In the genomic region with DNA sequence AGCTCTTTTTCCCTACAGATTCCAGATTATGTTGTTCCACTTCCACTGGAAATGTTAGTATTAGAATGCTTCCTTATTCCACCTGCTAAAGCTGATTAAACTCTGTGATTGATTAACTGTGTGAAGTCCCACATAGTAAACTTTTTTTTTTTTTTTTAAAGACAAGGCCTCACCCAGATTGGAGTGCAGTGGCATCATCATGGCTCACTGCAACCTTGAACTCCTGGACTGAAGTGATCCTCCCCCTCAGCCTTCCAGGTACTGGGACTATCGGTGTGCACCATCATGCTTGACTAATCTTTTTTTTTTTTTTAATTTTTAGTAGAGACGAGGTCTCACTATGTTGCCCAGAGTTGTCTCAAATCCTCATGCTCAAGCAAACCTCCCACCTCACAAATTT, we compare ENCODE assay signal across 28 cellular contexts.
"Had no signal": no experiment of that assay in that cellular context is flagged by ENCODE, and none has a peak within 500 bp of the region (broad histone marks: within the 10 kb centered on the region; RNA-seq: fewer than 3 reads in every experiment).

No MANE protein-coding gene starts in this region.

- ATAC-seq: stimulated activated memory B cell treated with anti-CD40 and anti-IgM and Interleukin-4, amounts not matched to agents 10 μg/mL and 1 μg/mL and 100 μg/mL, for 72 hours; stimulated activated naive B cell treated with anti-CD40 and anti-IgM and Interleukin-4, amounts not matched to agents 10 μg/mL and 1 μg/mL and 100 μg/mL, for 72 hours; stimulated activated naive CD8-positive, alpha-beta T cell treated with anti-CD3 and anti-CD28 coated beads, Interleukin-15, amount 100 ng/mL, for 72 hours; stimulated activated naive CD8-positive, alpha-beta T cell treated with anti-CD3 and anti-CD28 coated beads, Interleukin-15, Interleukin-2, amounts not matched to agents 100 U/mL and 50 U/mL, for 24 hours; upper lobe of right lung had no signal

- DNase-seq: stimulated activated CD4-positive, alpha-beta T cell treated with anti-CD3 and anti-CD28 coated beads, Interleukin-2, amount 100 ng/mL, for 48 hours; stimulated activated CD4-positive, alpha-beta T cell treated with anti-CD3 and anti-CD28 coated beads, Interleukin-4, amount 100 ng/mL, for 1 hour; stimulated activated CD4-positive, alpha-beta T cell treated with anti-CD3 and anti-CD28 coated beads, Interleukin-4, amount 100 ng/mL, for 24 hours; stimulated activated CD4-positive, alpha-beta T cell treated with anti-CD3 and anti-CD28 coated beads, Interleukin-4, amount 100 ng/mL, for 4 hours; stimulated activated CD8-positive, alpha-beta memory T cell treated with anti-CD3 and anti-CD28 coated beads, Interleukin-4, amount 100 ng/mL, for 48 hours; stimulated activated naive B cell treated with anti-CD40 and anti-IgM and Interleukin-4, amounts not matched to agents 10 μg/mL and 1 μg/mL and 100 μg/mL, for 72 hours; stimulated activated naive CD4-positive, alpha-beta T cell; stimulated activated naive CD8-positive, alpha-beta T cell treated with anti-CD3 and anti-CD28 coated beads, Interleukin-15, amount 100 ng/mL, for 72 hours; stimulated activated naive CD8-positive, alpha-beta T cell treated with anti-CD3 and anti-CD28 coated beads, Interleukin-15, Interleukin-2, amounts not matched to agents 100 U/mL and 50 U/mL, for 24 hours; stomach; substantia nigra; testis; thyroid gland; tibial artery; transverse colon; trophoblast cell; upper lobe of left lung; upper lobe of right lung; uterus had no signal

- H3K36me3 Mint-ChIP-seq: stimulated activated effector memory CD8-positive, alpha-beta T cell treated with anti-CD3 and anti-CD28 coated beads, Interleukin-12 subunit alpha, Interleukin-12 subunit beta, amount 100 ng/mL, for 72 hours; stimulated activated memory B cell treated with anti-CD40 and anti-IgM and Interleukin-4, amounts not matched to agents 10 μg/mL and 1 μg/mL and 100 μg/mL, for 72 hours; stimulated activated naive B cell treated with anti-CD40 and anti-IgM and Interleukin-4, amounts not matched to agents 10 μg/mL and 1 μg/mL and 100 μg/mL, for 72 hours; type B pancreatic cell had no signal

- H3K36me3 ChIP-seq: stomach, suprapubic skin, thoracic aorta, thyroid gland, tibial artery, tibial nerve, transverse colon, upper lobe of left lung, upper lobe of right lung, uterus, vagina had no signal

- H3K4me3 Mint-ChIP-seq: stimulated activated effector memory CD8-positive, alpha-beta T cell treated with anti-CD3 and anti-CD28 coated beads, Interleukin-12 subunit alpha, Interleukin-12 subunit beta, amount 100 ng/mL, for 72 hours; stimulated activated memory B cell treated with anti-CD40 and anti-IgM and Interleukin-4, amounts not matched to agents 10 μg/mL and 1 μg/mL and 100 μg/mL, for 72 hours; stimulated activated naive B cell treated with anti-CD40 and anti-IgM and Interleukin-4, amounts not matched to agents 10 μg/mL and 1 μg/mL and 100 μg/mL, for 72 hours; stimulated activated naive CD8-positive, alpha-beta T cell treated with anti-CD3 and anti-CD28 coated beads, Interleukin-15, amount 100 ng/mL, for 72 hours; stimulated activated naive CD8-positive, alpha-beta T cell treated with anti-CD3 and anti-CD28 coated beads, Interleukin-15, Interleukin-2, amounts not matched to agents 100 ng/mL and 50 ng/mL, for 24 hours; type B pancreatic cell had no signal

- H3K27ac ChIP-seq: stomach, suprapubic skin, testis, thoracic aorta, thyroid gland, tibial artery, tibial nerve, transverse colon, upper lobe of left lung, upper lobe of right lung, uterus, vagina had no signal

- H3K9me3 Mint-ChIP-seq: stimulated activated effector memory CD8-positive, alpha-beta T cell treated with anti-CD3 and anti-CD28 coated beads, Interleukin-12 subunit alpha, Interleukin-12 subunit beta, amount 100 ng/mL, for 72 hours; stimulated activated memory B cell treated with anti-CD40 and anti-IgM and Interleukin-4, amounts not matched to agents 10 μg/mL and 1 μg/mL and 100 μg/mL, for 72 hours; stimulated activated naive B cell treated with anti-CD40 and anti-IgM and Interleukin-4, amounts not matched to agents 10 μg/mL and 1 μg/mL and 100 μg/mL, for 72 hours; stimulated activated naive CD8-positive, alpha-beta T cell treated with anti-CD3 and anti-CD28 coated beads, Interleukin-15, amount 100 ng/mL, for 72 hours; stimulated activated naive CD8-positive, alpha-beta T cell treated with anti-CD3 and anti-CD28 coated beads, Interleukin-15, Interleukin-2, amounts not matched to agents 100 ng/mL and 50 ng/mL, for 24 hours; type B pancreatic cell had no signal

- H3K27me3 ChIP-seq: stomach, suprapubic skin, testis, thyroid gland, tibial artery, tibial nerve, transverse colon, upper lobe of left lung, upper lobe of right lung, uterus, vagina had no signal

- H3K27ac Mint-ChIP-seq: stimulated activated effector memory CD8-positive, alpha-beta T cell treated with anti-CD3 and anti-CD28 coated beads, Interleukin-12 subunit alpha, Interleukin-12 subunit beta, amount 100 ng/mL, for 72 hours; stimulated activated memory B cell treated with anti-CD40 and anti-IgM and Interleukin-4, amounts not matched to agents 10 μg/mL and 1 μg/mL and 100 μg/mL, for 72 hours; stimulated activated naive B cell treated with anti-CD40 and anti-IgM and Interleukin-4, amounts not matched to agents 10 μg/mL and 1 μg/mL and 100 μg/mL, for 72 hours; stimulated activated naive CD8-positive, alpha-beta T cell treated with anti-CD3 and anti-CD28 coated beads, Interleukin-15, amount 100 ng/mL, for 72 hours; stimulated activated naive CD8-positive, alpha-beta T cell treated with anti-CD3 and anti-CD28 coated beads, Interleukin-15, Interleukin-2, amounts not matched to agents 100 ng/mL and 50 ng/mL, for 24 hours had no signal

- H3K9me3 ChIP-seq: stomach, suprapubic skin, testis, thoracic aorta, thyroid gland, tibial artery, tibial nerve, transverse colon, upper lobe of left lung, upper lobe of right lung, uterus, vagina had no signal

- FAIRE-seq: urothelium cell line had no signal

- H3K4me1 ChIP-seq: stomach, suprapubic skin, testis, thyroid gland, tibial artery, tibial nerve, transverse colon, upper lobe of left lung, upper lobe of right lung, uterus, vagina had no signal

- H3K27me3 Mint-ChIP-seq: stimulated activated naive CD8-positive, alpha-beta T cell treated with anti-CD3 and anti-CD28 coated beads, Interleukin-15, amount 100 ng/mL, for 72 hours; stimulated activated naive CD8-positive, alpha-beta T cell treated with anti-CD3 and anti-CD28 coated beads, Interleukin-15, Interleukin-2, amounts not matched to agents 100 ng/mL and 50 ng/mL, for 24 hours; type B pancreatic cell had no signal

- H3K4me3 ChIP-seq: stomach, suprapubic skin, testis, thoracic aorta, thyroid gland, tibial artery, tibial nerve, transverse colon, upper lobe of left lung, upper lobe of right lung, uterus, vagina had no signal

- H3K4me1 Mint-ChIP-seq: stimulated activated effector memory CD8-positive, alpha-beta T cell treated with anti-CD3 and anti-CD28 coated beads, Interleukin-12 subunit alpha, Interleukin-12 subunit beta, amount 100 ng/mL, for 72 hours; stimulated activated memory B cell treated with anti-CD40 and anti-IgM and Interleukin-4, amounts not matched to agents 10 μg/mL and 1 μg/mL and 100 μg/mL, for 72 hours; stimulated activated naive B cell treated with anti-CD40 and anti-IgM and Interleukin-4, amounts not matched to agents 10 μg/mL and 1 μg/mL and 100 μg/mL, for 72 hours; stimulated activated naive CD8-positive, alpha-beta T cell treated with anti-CD3 and anti-CD28 coated beads, Interleukin-15, amount 100 ng/mL, for 72 hours had no signal
